8 cellular contexts compared by ENCODE assay signal in genomic region chr12:76346798-76347420, GRCh38. TPM values are rescaled to one million over a fixed set of nuclear protein-coding genes. Genes with fewer than 3 reads are reported as not detected.
A peak's percentile ranks its signal among the peaks of the same experiment; 100 is the strongest.
DNase-seq lines count a peak whose midpoint lies in the region; ATAC-seq, FAIRE-seq and TF ChIP-seq lines count a peak whose summit lies in the region.

No MANE protein-coding gene starts in this region.

- peak overlapping the region; percentile 89 to 96 (median 91) for H3K9ac ChIP-seq in skeletal muscle tissue (ENCODE audit: low read depth in 1 of 3, low read length in 3 of 3)

- no peaks in the 10 kb centered on the region for H3K36me3 ChIP-seq in skeletal muscle tissue (ENCODE audit: control insufficient read depth in 3 of 3, insufficient read depth in 3 of 3, low read length in 3 of 3)

- peak overlapping the region; percentile 88 to 98 (median 90) for H3K4me3 ChIP-seq in skeletal muscle tissue (ENCODE audit: low read length in 3 of 3)

- TF ChIP-seq POLR2A in H54 (IDR thresholded peaks at IDR 0.05; ENCODE audit: low read depth, low read length) = no peak

- peaks cover 9% of the 10 kb centered on the region for H3K36me3 Mint-ChIP-seq in activated naive CD8-positive, alpha-beta T cell treated with anti-CD3 and anti-CD28 coated beads for 36 hours

- H3K27me3 Mint-ChIP-seq in activated naive CD8-positive, alpha-beta T cell treated with anti-CD3 and anti-CD28 coated beads for 36 hours = no peaks in the 10 kb centered on the region

- peak overlapping the region; percentile 89 for H3K4me3 Mint-ChIP-seq in activated naive CD8-positive, alpha-beta T cell treated with anti-CD3 and anti-CD28 coated beads for 36 hours

- intact Hi-C loops in left cardiac atrium (cut with DNase I) = loop anchor here in 1 of 2 donors (5.0 to 10.0 kb wide), 4 partner anchors 165 to 265 kb away; partner anchors contain the start of gene NAP1L1

- FAIRE-seq in H54 (lab: Jason Lieb, UNC) (peak; percentile 97), urothelium cell line (lab: Jason Lieb, UNC) (no peak)

- peak; percentile 26 for DNase-seq in NCI-H345 (lab: John Stamatoyannopoulos, UW)
- no peak for DNase-seq in NCI-H345 treated with DMSO at 0.1 percent for 48 hours (lab: John Stamatoyannopoulos, UW; ENCODE audit: unreplicated experiment)
- DNase-seq in H54 (ENCODE audit: insufficient read length, low spot score) = no peak
- peak; percentile 48 for DNase-seq in NCI-H226
- DNase-seq in activated naive CD8-positive, alpha-beta T cell treated with anti-CD3 and anti-CD28 coated beads for 36 hours = no peak
- DNase-seq in left cardiac atrium = no peak
- no peak for DNase-seq in urothelium cell line (ENCODE audit: low spot score)

- no peaks in the 10 kb centered on the region for H3K9me3 ChIP-seq in skeletal muscle tissue (ENCODE audit: control insufficient read depth in 3 of 3, low read length in 3 of 3)

- H3K27me3 ChIP-seq in skeletal muscle tissue (ENCODE audit: control insufficient read depth in 3 of 3, insufficient read depth in 3 of 3, low read length in 3 of 3) = no peaks in the 10 kb centered on the region

- ATAC-seq in left cardiac atrium = peak; percentile 61 to 67

- H3K4me1 ChIP-seq in skeletal muscle tissue (ENCODE audit: control insufficient read depth in 3 of 3, insufficient read depth in 3 of 3, low read length in 3 of 3) = peaks cover 19 to 23% (median 21%) of the 10 kb centered on the region in 3 donors

- H3K27ac ChIP-seq in skeletal muscle tissue (ENCODE audit: low read depth, low read length) = peak overlapping the region; percentile 74

- peaks cover 21% of the 10 kb centered on the region for H3K4me1 Mint-ChIP-seq in activated naive CD8-positive, alpha-beta T cell treated with anti-CD3 and anti-CD28 coated beads for 36 hours

- H3K9me3 Mint-ChIP-seq in activated naive CD8-positive, alpha-beta T cell treated with anti-CD3 and anti-CD28 coated beads for 36 hours = no peaks in the 10 kb centered on the region

- peak overlapping the region; percentile 94 for H3K27ac Mint-ChIP-seq in activated naive CD8-positive, alpha-beta T cell treated with anti-CD3 and anti-CD28 coated beads for 36 hours

RNA-seq across cellular contexts. Expression of gene BBS10, which starts 1.3 kb away (rescaled TPM):
- 1 to 10 TPM; 3.2 to 3.3 TPM for total RNA-seq in activated naive CD8-positive, alpha-beta T cell treated with anti-CD3 and anti-CD28 coated beads for 36 hours
- 1 to 10 TPM; 6.5 to 9.4 TPM for total RNA-seq in left cardiac atrium
- 12.0 TPM for total RNA-seq in skeletal muscle tissue

Comparison
In these comparisons a context has a peak if more than half of its experiments do, and no peak if none do; other contexts are left out.
1. DNase-seq: peak in NCI-H345 (single experiment) and NCI-H226 (single experiment); none in NCI-H345 treated with DMSO at 0.1 percent for 48 hours (single experiment), H54 (single experiment), activated naive CD8-positive, alpha-beta T cell treated with anti-CD3 and anti-CD28 coated beads for 36 hours (single experiment), left cardiac atrium (single experiment) and urothelium cell line (single experiment).